In genomic region chr12:75690556-75690955, GRCh38 we compare ENCODE assay signal across 13 cellular contexts.
DNase-seq lines count a peak whose midpoint lies in the region; ATAC-seq and TF ChIP-seq lines count a peak whose summit lies in the region.
"Had no signal": no experiment of that assay in that cellular context is flagged by ENCODE, and none has a peak within 500 bp of the region (broad histone marks: within the 10 kb centered on the region; RNA-seq: fewer than 3 reads in every experiment).

No MANE protein-coding gene starts in this region.

- 1% methylated on average over 8 of the region's 8 CpGs for WGBS in GM23248 (ENCODE audit: low coverage in 1 of 2, low lambda C conversion rate in 2 of 2, missing lambda C conversion rate in 2 of 2), 2 experiments
- WGBS in ovary, 3 donors, result 86 to 90% (median 89%) methylated on average over 8 of the region's 8 CpGs

- in situ Hi-C loops in GM23248 (cut with MboI), result no loop called here

- no peak for TF ChIP-seq EP300 in ovary (IDR thresholded peaks at IDR 0.05)

- DNase-seq in GM23248, result peak; percentile 98
- DNase-seq in SJSA1 (ENCODE audit: low read depth in 1 of 2, low spot score in 2 of 2), result peak; percentile 73 to 84
- DNase-seq in fibroblast of peridontal ligament (ENCODE audit: extremely low read depth), result peak; percentile 100
- peak; percentile 98 for DNase-seq in stromal cell of bone marrow (ENCODE audit: low read depth)
- DNase-seq in activated CD4-positive, alpha-beta T cell treated with anti-CD3 and anti-CD28 coated beads for 48 hours, result no peak
- DNase-seq in ovary, result no peak
- DNase-seq: activated T-cell treated with anti-CD3 and anti-CD28 coated beads, Interleukin-2, amount 50 U/mL, for 1 hour; body of pancreas; erythroblast; H9; NCI-H187 treated with DMSO at 0.1 percent for 48 hours; NCI-H774 had no signal

- H3K9ac ChIP-seq in GM23248, result peak overlapping the region; percentile 31; the same call in 1 of the 2 replicates

- H3K4me3 ChIP-seq in GM23248 (peak overlapping the region; percentile 32), SJSA1 (no peak overlapping the region), ovary (no peak overlapping the region)
- H3K4me3 ChIP-seq: body of pancreas had no signal

- intact Hi-C loops in ovary (cut with DNase I), result no loop called here

- H3K9me2 ChIP-seq in GM23248 (ENCODE audit: insufficient read depth), result no peaks in the 10 kb centered on the region

- TF ChIP-seq POLR2A in ovary (IDR thresholded peaks at IDR 0.05), result no peak

- H4K20me1 ChIP-seq in GM23248 (ENCODE audit: insufficient read depth), result no peaks in the 10 kb centered on the region

- H3K27me3 ChIP-seq in GM23248 (replicated peaks; ENCODE audit: insufficient read depth) (no peaks in the 10 kb centered on the region), SJSA1 (replicated peaks) (no peaks in the 10 kb centered on the region), ovary (no peaks in the 10 kb centered on the region)
- H3K27me3 ChIP-seq: body of pancreas had no signal

- no peaks in the 10 kb centered on the region for H3K79me2 ChIP-seq in GM23248 (ENCODE audit: insufficient read depth)

- H3K4me1 ChIP-seq in GM23248 (ENCODE audit: insufficient read depth) (peaks cover 23% of the 10 kb centered on the region), SJSA1 (replicated peaks) (peaks cover 12% of the 10 kb centered on the region), ovary (ENCODE audit: insufficient read depth) (no peaks in the 10 kb centered on the region)
- H3K4me1 ChIP-seq: body of pancreas had no signal

- peak overlapping the region; percentile 63 for H3K27ac ChIP-seq in GM23248
- H3K27ac ChIP-seq in SJSA1, result peak overlapping the region; percentile 51
- H3K27ac ChIP-seq in ovary, result no peak overlapping the region
- H3K27ac ChIP-seq: body of pancreas had no signal

- peaks cover 14% of the 10 kb centered on the region for H3F3A ChIP-seq in GM23248 (ENCODE audit: insufficient read depth)

- ATAC-seq in GM21786 (IDR thresholded peaks at IDR 0.05; ENCODE audit: unreplicated experiment), result no peak
- ATAC-seq: body of pancreas had no signal

- H3K9me3 ChIP-seq in GM23248 (ENCODE audit: low read depth), result no peaks in the 10 kb centered on the region
- no peaks in the 10 kb centered on the region for H3K9me3 ChIP-seq in SJSA1 (replicated peaks)
- H3K9me3 ChIP-seq in ovary, result no peaks in the 10 kb centered on the region
- H3K9me3 ChIP-seq: body of pancreas had no signal

- H3K36me3 ChIP-seq in GM23248 (ENCODE audit: low read depth) (no peaks in the 10 kb centered on the region), SJSA1 (no peaks in the 10 kb centered on the region), ovary (no peaks in the 10 kb centered on the region)

- no peak for TF ChIP-seq CTCF in ovary (IDR thresholded peaks at IDR 0.05)

- H3K4me2 ChIP-seq in GM23248 (ENCODE audit: unreplicated experiment), result peak overlapping the region; percentile 71

- H2AFZ ChIP-seq in GM23248, result no peak overlapping the region

Comparison
In these comparisons a context has a peak if more than half of its experiments do, and no peak if none do; other contexts are left out.
1. DNase-seq: peak in GM23248 (single experiment), SJSA1 (2 of 2), fibroblast of peridontal ligament (single experiment) and stromal cell of bone marrow (single experiment); none in activated CD4-positive, alpha-beta T cell treated with anti-CD3 and anti-CD28 coated beads for 48 hours (single experiment) and ovary (0 of 5).
2. H3K27ac ChIP-seq: peak in GM23248 (single experiment) and SJSA1 (single experiment); none in ovary (0 of 2).